In the genomic region with DNA sequence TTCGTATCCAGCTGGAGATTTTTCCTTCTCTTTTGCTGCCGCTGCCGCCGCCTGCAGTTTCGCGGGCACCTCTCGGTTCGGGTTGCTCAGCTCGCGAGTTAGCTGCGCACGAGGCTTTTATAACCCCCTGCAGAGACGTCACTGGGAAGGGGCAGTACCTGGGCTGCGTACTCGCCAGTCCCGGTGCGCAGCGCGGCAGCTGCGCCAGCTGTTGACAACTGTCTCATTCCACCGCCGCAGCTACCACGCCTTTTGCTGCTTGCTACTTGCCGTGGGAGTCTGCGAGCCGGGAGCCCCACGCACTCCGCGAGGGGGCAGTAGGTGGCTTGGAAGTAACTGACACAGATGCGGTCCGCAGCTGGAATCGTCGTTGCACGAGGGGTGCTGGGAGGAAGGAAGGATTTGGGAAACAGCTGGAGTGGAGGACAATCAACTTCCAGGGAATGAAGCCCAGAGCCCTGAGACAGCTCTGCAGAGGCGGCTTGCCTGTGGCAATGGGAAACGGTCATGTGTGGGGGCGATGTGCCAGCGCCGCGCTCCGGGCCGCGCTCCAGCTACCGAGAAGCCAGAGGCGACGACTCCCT, we compare ENCODE assay signal across 8 cellular contexts. TPM values are rescaled to one million over a fixed set of nuclear protein-coding genes. Genes with fewer than 3 reads are reported as not detected.
A peak's percentile ranks its signal among the peaks of the same experiment; 100 is the strongest.
DNase-seq lines count a peak whose midpoint lies in the region; ATAC-seq lines count a peak whose summit lies in the region.

A gene with protein sequence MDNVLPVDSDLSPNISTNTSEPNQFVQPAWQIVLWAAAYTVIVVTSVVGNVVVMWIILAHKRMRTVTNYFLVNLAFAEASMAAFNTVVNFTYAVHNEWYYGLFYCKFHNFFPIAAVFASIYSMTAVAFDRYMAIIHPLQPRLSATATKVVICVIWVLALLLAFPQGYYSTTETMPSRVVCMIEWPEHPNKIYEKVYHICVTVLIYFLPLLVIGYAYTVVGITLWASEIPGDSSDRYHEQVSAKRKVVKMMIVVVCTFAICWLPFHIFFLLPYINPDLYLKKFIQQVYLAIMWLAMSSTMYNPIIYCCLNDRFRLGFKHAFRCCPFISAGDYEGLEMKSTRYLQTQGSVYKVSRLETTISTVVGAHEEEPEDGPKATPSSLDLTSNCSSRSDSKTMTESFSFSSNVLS (minus strand): TSS at position 93 of the 584 bp plus-strand sequence. CDS start 586 bp downstream, outside the sequence.

- ATAC-seq in GM19455 (IDR thresholded peaks at IDR 0.05; ENCODE audit: unreplicated experiment) (peak; percentile 68), memory B cell (ENCODE audit: low read depth) (peak; percentile 81)

- no peak within 1 kb of the TSS for H3K4me3 ChIP-seq in Karpas-422 (ENCODE audit: low read length)

- H3K4me1 Mint-ChIP-seq in activated CD4-positive, alpha-beta T cell treated with anti-CD3 and anti-CD28 coated beads, Interleukin-2, amount 10 ng/mL, durations not matched to agents 7 days and 5 days = peaks cover 4% of the 10 kb centered on the region
- peaks cover 7% of the 10 kb centered on the region for H3K4me1 Mint-ChIP-seq in memory B cell

- no peaks in the 10 kb centered on the region for H3K9me2 ChIP-seq in Karpas-422 (replicated peaks; ENCODE audit: insufficient read depth, low read length)

- H3K4me2 ChIP-seq in Karpas-422 (ENCODE audit: low read depth, low read length, poor library complexity, severe bottlenecking) = no peak within 1 kb of the TSS

- no peak within 1 kb of the TSS for H3K27ac Mint-ChIP-seq in activated CD4-positive, alpha-beta T cell treated with anti-CD3 and anti-CD28 coated beads, Interleukin-2, amount 10 ng/mL, durations not matched to agents 7 days and 5 days
- no peak within 1 kb of the TSS for H3K27ac Mint-ChIP-seq in memory B cell

- no peaks in the 10 kb centered on the region for H3K36me3 Mint-ChIP-seq in activated CD4-positive, alpha-beta T cell treated with anti-CD3 and anti-CD28 coated beads, Interleukin-2, amount 10 ng/mL, durations not matched to agents 7 days and 5 days (ENCODE audit: low read depth)
- H3K36me3 Mint-ChIP-seq in memory B cell = no peaks in the 10 kb centered on the region

- H3K9me3 Mint-ChIP-seq in activated CD4-positive, alpha-beta T cell treated with anti-CD3 and anti-CD28 coated beads, Interleukin-2, amount 10 ng/mL, durations not matched to agents 7 days and 5 days = no peaks in the 10 kb centered on the region
- no peaks in the 10 kb centered on the region for H3K9me3 Mint-ChIP-seq in memory B cell

- H4K20me1 ChIP-seq in Karpas-422 (ENCODE audit: insufficient read depth, low read depth, low read length) = no peaks in the 10 kb centered on the region

- H3K4me3 Mint-ChIP-seq in activated CD4-positive, alpha-beta T cell treated with anti-CD3 and anti-CD28 coated beads, Interleukin-2, amount 10 ng/mL, durations not matched to agents 7 days and 5 days = no peak within 1 kb of the TSS
- peak within 1 kb of the TSS; percentile 83 for H3K4me3 Mint-ChIP-seq in memory B cell

- peaks cover 72% of the 10 kb centered on the region for H3K27me3 Mint-ChIP-seq in activated CD4-positive, alpha-beta T cell treated with anti-CD3 and anti-CD28 coated beads, Interleukin-2, amount 10 ng/mL, durations not matched to agents 7 days and 5 days
- H3K27me3 Mint-ChIP-seq in memory B cell = peaks cover 19% of the 10 kb centered on the region

- POLR2A ChIA-PET in activated CD4-positive, alpha-beta T cell treated with anti-CD3 and anti-CD28 coated beads, Interleukin-2, amount 10 ng/mL, durations not matched to agents 7 days and 5 days (lab: Charles Lee) = no interaction called here

- no peaks in the 10 kb centered on the region for H3K4me1 ChIP-seq in Karpas-422 (ENCODE audit: low read length)

- H3K27me3 ChIP-seq in Karpas-422 (ENCODE audit: low read length) = no peaks in the 10 kb centered on the region

- CTCF ChIA-PET in activated CD4-positive, alpha-beta T cell treated with anti-CD3 and anti-CD28 coated beads, Interleukin-2, amount 10 ng/mL, durations not matched to agents 7 days and 5 days (lab: Charles Lee) = interaction anchor here (1.1 to 1.3 kb wide), 3 partner anchors 10 to 281 kb away, joined by 3 read pairs; no protein-coding TSS in a partner anchor

- in situ Hi-C loops in Caki2 (cut with HindIII; ENCODE audit: low pct_unique_long_range_greater_than_20kb, low sequenced_read_pairs) = no loop called here

- no peak within 1 kb of the TSS for H3K27ac ChIP-seq in Karpas-422 (ENCODE audit: low read length)

- peak; percentile 26 for DNase-seq in Caki2 (ENCODE audit: low read depth)
- peak; percentile 21 for DNase-seq in HuH-7.5 (ENCODE audit: low spot score)
- DNase-seq in activated CD4-positive, alpha-beta T cell treated with anti-CD3 and anti-CD28 coated beads, Interleukin-2, amount 10 ng/mL, durations not matched to agents 7 days and 5 days = peak; percentile 61
- DNase-seq in effector CD8-positive, alpha-beta T cell (lab: John Stamatoyannopoulos, UW) = peak; percentile 26
- peak; percentile 39 to 60 for DNase-seq in memory B cell (ENCODE audit: low spot score in 2 of 2)
- DNase-seq in stimulated activated CD8-positive, alpha-beta memory T cell treated with anti-CD3 and anti-CD28 coated beads, Interleukin-15, amount 100 ng/mL, for 1 hour (ENCODE audit: low read depth) = peak; percentile 5
- no peak for DNase-seq in Karpas-422

- H3K79me2 ChIP-seq in Karpas-422 (ENCODE audit: low read length) = no peaks in the 10 kb centered on the region

- H2AFZ ChIP-seq in Karpas-422 (ENCODE audit: low read length) = no peak within 1 kb of the TSS

- H3K36me3 ChIP-seq in Karpas-422 (ENCODE audit: insufficient read depth, low read length) = no peaks in the 10 kb centered on the region

- H3K9ac ChIP-seq in Karpas-422 (ENCODE audit: low read length) = no peak within 1 kb of the TSS

- no peaks in the 10 kb centered on the region for H3K9me3 ChIP-seq in Karpas-422 (ENCODE audit: low read length)

RNA-seq across cellular contexts. Expression of the gene that starts here (rescaled TPM):
- total RNA-seq in Caki2 (2014; rRNA removed; shearing (Covaris generic); ENCODE audit: low replicate concordance) = not detected in 2 replicates
- total RNA-seq in activated CD4-positive, alpha-beta T cell treated with anti-CD3 and anti-CD28 coated beads, Interleukin-2, amount 10 ng/mL, durations not matched to agents 7 days and 5 days = not detected
- not detected in 2 replicates for total RNA-seq in Karpas-422 (2014; rRNA removed; shearing (Covaris generic); ENCODE audit: low replicate concordance)

Comparison
In these comparisons a context has a peak if more than half of its experiments do, and no peak if none do; other contexts are left out.
1. Peak in DNase-seq in Caki2; RNA of the gene not detected or under 1 TPM.
2. Peak in DNase-seq in activated CD4-positive, alpha-beta T cell treated with anti-CD3 and anti-CD28 coated beads, Interleukin-2, amount 10 ng/mL, durations not matched to agents 7 days and 5 days; RNA of the gene not detected or under 1 TPM.